23 cellular contexts compared by ENCODE assay signal in the genomic region with DNA sequence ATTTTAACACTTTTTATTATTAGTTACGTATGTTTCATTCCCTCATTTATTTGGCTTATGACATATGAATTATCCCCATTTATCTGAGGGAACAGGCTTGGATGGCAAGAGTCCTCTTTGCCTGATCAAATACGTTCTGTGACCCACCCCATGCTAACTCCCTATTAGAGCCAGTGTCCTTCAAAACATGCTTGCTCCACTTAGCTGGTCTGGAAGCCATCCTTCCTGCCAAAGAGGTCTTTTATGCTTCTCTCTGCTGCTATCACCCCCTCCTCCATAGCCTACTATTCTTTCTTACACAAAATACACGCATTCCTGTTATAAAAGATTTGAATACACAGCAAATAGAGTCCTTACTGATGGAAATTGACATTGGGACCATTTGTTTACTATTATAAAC.
"Had no signal": no experiment of that assay in that cellular context is flagged by ENCODE, and none has a peak within 500 bp of the region (broad histone marks: within the 10 kb centered on the region; RNA-seq: fewer than 3 reads in every experiment).

No MANE protein-coding gene starts in this region.

- ATAC-seq: activated naive CD8-positive, alpha-beta T cell treated with anti-CD3 and anti-CD28 coated beads, Interleukin-2, amount 50 U/mL, for 24 hours; activated T-cell treated with anti-CD3 and anti-CD28 coated beads, Interleukin-2, amount 50 U/mL, for 4 hours; body of pancreas; foreskin keratinocyte; upper lobe of right lung had no signal

- H3K27me3 ChIP-seq: body of pancreas, foreskin keratinocyte, left lung, thyroid gland, upper lobe of right lung had no signal

- H3K27me3 Mint-ChIP-seq: activated naive CD8-positive, alpha-beta T cell treated with anti-CD3 and anti-CD28 coated beads, Interleukin-2, amount 50 U/mL, for 24 hours; naive B cell; progenitor cell of endocrine pancreas had no signal

- H3K9me3 Mint-ChIP-seq: activated naive CD8-positive, alpha-beta T cell treated with anti-CD3 and anti-CD28 coated beads, Interleukin-2, amount 50 U/mL, for 24 hours; activated T-cell treated with anti-CD3 and anti-CD28 coated beads, Interleukin-2, amount 50 U/mL, for 4 hours; activated T-helper 2 cell treated with anti-CD3 and anti-CD28 coated beads, Interferon-gamma antibody, Interleukin-2, Interleukin-4, amounts not matched to agents 10 μg/mL and 5 μg/mL and 100 μg/mL, durations not matched to agents 14 hours and 24 hours and 36 hours; naive B cell had no signal

- H3K27ac ChIP-seq: body of pancreas, foreskin keratinocyte, left lung, thyroid gland, upper lobe of right lung had no signal

- H3K4me3 ChIP-seq: body of pancreas, left lung, lung, thyroid gland, upper lobe of right lung had no signal

- H3K27ac Mint-ChIP-seq: activated naive CD8-positive, alpha-beta T cell treated with anti-CD3 and anti-CD28 coated beads, Interleukin-2, amount 50 U/mL, for 24 hours; activated T-helper 2 cell treated with anti-CD3 and anti-CD28 coated beads, Interferon-gamma antibody, Interleukin-2, Interleukin-4, amounts not matched to agents 10 μg/mL and 5 μg/mL and 100 μg/mL, durations not matched to agents 14 hours and 24 hours and 36 hours; progenitor cell of endocrine pancreas had no signal

- H3K9me3 ChIP-seq: body of pancreas, left lung, thyroid gland, upper lobe of right lung had no signal

- H3K4me3 Mint-ChIP-seq: activated naive CD8-positive, alpha-beta T cell treated with anti-CD3 and anti-CD28 coated beads, Interleukin-2, amount 50 U/mL, for 24 hours; activated T-cell treated with anti-CD3 and anti-CD28 coated beads, Interleukin-2, amount 50 U/mL, for 4 hours; naive B cell had no signal

- DNase-seq: activated CD8-positive, alpha-beta memory T cell treated with anti-CD3 and anti-CD28 coated beads, Interleukin-2, amount 50 U/mL, for 48 hours; activated naive CD4-positive, alpha-beta T cell treated with Interleukin-2 at 50 U/mL for 16 hours; activated naive CD8-positive, alpha-beta T cell treated with anti-CD3 and anti-CD28 coated beads, Interleukin-2, amount 50 U/mL, for 24 hours; activated T-cell treated with anti-CD3 and anti-CD28 coated beads, Interleukin-2, amount 50 U/mL, for 4 hours; anterior cingulate cortex; body of pancreas; dermis blood vessel endothelial cell; effector CD8-positive, alpha-beta T cell; foreskin keratinocyte; kidney glomerular epithelial cell; left lung; naive B cell; retina; stimulated activated CD4-positive, alpha-beta T cell treated with anti-CD3 and anti-CD28 coated beads, Interleukin-4, amount 100 ng/mL, for 1 hour; stimulated activated naive CD4-positive, alpha-beta T cell treated with Interleukin-2 at 50 U/mL for 16 hours; substantia nigra; T-helper 1 cell; T-helper 9 cell; thyroid gland; upper lobe of right lung had no signal
